20 cellular contexts compared by ENCODE assay signal in genomic region chr5:173235499-173236394, GRCh38. TPM values are rescaled to one million over a fixed set of nuclear protein-coding genes. Genes with fewer than 3 reads are reported as not detected.
A peak's percentile ranks its signal among the peaks of the same experiment; 100 is the strongest.
DNase-seq lines count a peak whose midpoint lies in the region; ATAC-seq and TF ChIP-seq lines count a peak whose summit lies in the region.
"Had no signal": no experiment of that assay in that cellular context is flagged by ENCODE, and none has a peak within 500 bp of the region (broad histone marks: within the 10 kb centered on the region; RNA-seq: fewer than 3 reads in every experiment).

No MANE protein-coding gene starts in this region.

- TF ChIP-seq POLR2A in tibial nerve (IDR thresholded peaks at IDR 0.05), result no peak

- peaks cover 2% of the 10 kb centered on the region for H3K36me3 Mint-ChIP-seq in central memory CD8-positive, alpha-beta T cell (ENCODE audit: insufficient read depth)

- H3K4me1 ChIP-seq in mesodermal cell (ENCODE audit: control insufficient read depth, insufficient read depth, low read length, poor library complexity, severe bottlenecking), result peaks cover 25% of the 10 kb centered on the region
- peaks cover 0 to 53% (median 20%) of the 10 kb centered on the region in 4 donors for H3K4me1 ChIP-seq in tibial nerve
- H3K4me1 ChIP-seq: parathyroid adenoma had no signal

- peak overlapping the region; percentile 69 for H3K4me3 ChIP-seq in mesodermal cell (ENCODE audit: extremely low read depth, insufficient read depth, low read length, poor library complexity, severe bottlenecking)
- H3K4me3 ChIP-seq in tibial nerve, result no peak overlapping the region
- H3K4me3 ChIP-seq: GM12878, lung had no signal

- H3K27ac ChIP-seq in mesodermal cell (ENCODE audit: low read depth, low read length, severe bottlenecking), result peak overlapping the region; percentile 36
- H3K27ac ChIP-seq in tibial nerve, result no peak overlapping the region
- H3K27ac ChIP-seq: brain microvascular endothelial cell, parathyroid adenoma had no signal

- peak overlapping the region; percentile 18 for H3K4me3 Mint-ChIP-seq in central memory CD8-positive, alpha-beta T cell
- H3K4me3 Mint-ChIP-seq: T-helper 1 cell treated with Interleukin-12 subunit alpha and Interleukin-12 subunit beta and Interleukin-4 antibody, amounts not matched to agents 30 μg/mL and 1 μg/mL, for 36 hours had no signal

- H3K36me3 ChIP-seq in mesodermal cell (ENCODE audit: control insufficient read depth, insufficient read depth, low read length) (peaks cover 25% of the 10 kb centered on the region), tibial nerve (no peaks in the 10 kb centered on the region)
- H3K36me3 ChIP-seq: brain microvascular endothelial cell had no signal

- peaks cover 0 to 99% of the 10 kb centered on the region in 2 donors for H3K27me3 ChIP-seq in tibial nerve

- H3K4me1 Mint-ChIP-seq in central memory CD8-positive, alpha-beta T cell, result peaks cover 35% of the 10 kb centered on the region

- no peaks in the 10 kb centered on the region for H3K9me3 Mint-ChIP-seq in central memory CD8-positive, alpha-beta T cell
- H3K9me3 Mint-ChIP-seq: activated T-helper 2 cell treated with anti-CD3 and anti-CD28 coated beads, Interferon-gamma antibody, Interleukin-2, Interleukin-4, amounts not matched to agents 10 μg/mL and 5 μg/mL and 100 μg/mL, durations not matched to agents 14 hours and 24 hours and 36 hours; T-helper 1 cell treated with Interleukin-12 subunit alpha and Interleukin-12 subunit beta and Interleukin-4 antibody, amounts not matched to agents 30 μg/mL and 1 μg/mL, for 36 hours had no signal

- peak overlapping the region; percentile 25 for H3K27ac Mint-ChIP-seq in central memory CD8-positive, alpha-beta T cell (ENCODE audit: low read depth)
- H3K27ac Mint-ChIP-seq: activated T-helper 2 cell treated with anti-CD3 and anti-CD28 coated beads, Interferon-gamma antibody, Interleukin-2, Interleukin-4, amounts not matched to agents 10 μg/mL and 5 μg/mL and 100 μg/mL, durations not matched to agents 14 hours and 24 hours and 36 hours had no signal

- no peak for TF ChIP-seq EP300 in tibial nerve (IDR thresholded peaks at IDR 0.05)

- TF ChIP-seq CTCF in tibial nerve (IDR thresholded peaks at IDR 0.05), result no peak

- no peaks in the 10 kb centered on the region for H3K9me3 ChIP-seq in mesodermal cell (ENCODE audit: control insufficient read depth, low read length)
- no peaks in the 10 kb centered on the region for H3K9me3 ChIP-seq in tibial nerve

- WGBS in mesodermal cell (ENCODE audit: insufficient coverage in 2 of 2), 2 experiments, result 18 to 26% methylated on average over 14 to 15 of the region's 17 CpGs
- WGBS in tibial nerve, 2 donors, result 36 to 44% methylated on average over 17 of the region's 17 CpGs

- H3K27me3 Mint-ChIP-seq in central memory CD8-positive, alpha-beta T cell, result peaks cover 96% of the 10 kb centered on the region

- peak; percentile 9 for DNase-seq in A172 (ENCODE audit: low spot score)
- DNase-seq in ELF-1 (ENCODE audit: low read depth, low spot score), result peak; percentile 20
- no peak for DNase-seq in central memory CD8-positive, alpha-beta T cell (ENCODE audit: low spot score in 2 of 2)
- DNase-seq in NCI-H748 treated with DMSO at 0.1 percent for 48 hours (lab: John Stamatoyannopoulos, UW), result no peak
- no peak for DNase-seq in tibial nerve (ENCODE audit: low spot score in 2 of 2)
- DNase-seq: brain microvascular endothelial cell; C1 segment of cervical spinal cord; effector CD4-positive, alpha-beta T cell; EL; NCI-H2081; substantia nigra had no signal

- ATAC-seq in central memory CD8-positive, alpha-beta T cell (replicated peaks; ENCODE audit: extremely low read depth, poor library complexity, severe bottlenecking), result no peak
- ATAC-seq in GM21825 (IDR thresholded peaks at IDR 0.05; ENCODE audit: unreplicated experiment), result no peak
- ATAC-seq: GM12878 had no signal

RNA-seq across cellular contexts. Expression of gene NKX2-5, which starts 0.7 kb away (rescaled TPM):
- total RNA-seq in A172 (2014; rRNA removed; shearing (Covaris generic)), result 24.8 and 26.7 TPM in 2 replicates
- 66.8 TPM for polyA plus RNA-seq in mesodermal cell (2013, experiment 1 of 2)
- 61.6 TPM for polyA plus RNA-seq in mesodermal cell (2013, experiment 2 of 2)
- not detected for total RNA-seq in tibial nerve
- total RNA-seq: activated T-helper 2 cell treated with anti-CD3 and anti-CD28 coated beads, Interferon-gamma antibody, Interleukin-2, Interleukin-4, amounts not matched to agents 10 μg/mL and 5 μg/mL and 100 μg/mL, durations not matched to agents 14 hours and 24 hours and 36 hours; GM12878; lung; M059J; RPMI7951 had no signal
- polyA plus RNA-seq: lung had no signal

Comparison
In these comparisons a context has a peak if more than half of its experiments do, and no peak if none do; other contexts are left out.
1. DNase-seq: peak in A172 (single experiment) and ELF-1 (single experiment); none in central memory CD8-positive, alpha-beta T cell (0 of 2), NCI-H748 treated with DMSO at 0.1 percent for 48 hours (single experiment) and tibial nerve (0 of 2).
2. RNA of gene NKX2-5, which starts 0.7 kb away (total RNA-seq): 24.8 to 26.7 TPM in A172; not detected in tibial nerve; every median in the first group is over 10 times any median in the second.